In genomic region chr7:84081973-84082522, GRCh38 we compare ENCODE assay signal across 1 cellular context.
TF ChIP-seq lines count a peak whose summit lies in the region.

No MANE protein-coding gene starts in this region.

TF ChIP-seq in endothelial cell of umbilical vein, 7 proteins besides CTCF, POLR2A, EP300 and RAD21:
- TF ChIP-seq POLR2AphosphoS5 (IDR thresholded peaks at IDR 0.05; ENCODE audit: insufficient read depth, low read depth, low read length) (no peak), JUN (IDR thresholded peaks at IDR 0.05; ENCODE audit: borderline replicate concordance, insufficient read depth, insufficient read length, low read depth) (no peak)
